ENCODE assay signal across 8 cellular contexts in the genomic region with DNA sequence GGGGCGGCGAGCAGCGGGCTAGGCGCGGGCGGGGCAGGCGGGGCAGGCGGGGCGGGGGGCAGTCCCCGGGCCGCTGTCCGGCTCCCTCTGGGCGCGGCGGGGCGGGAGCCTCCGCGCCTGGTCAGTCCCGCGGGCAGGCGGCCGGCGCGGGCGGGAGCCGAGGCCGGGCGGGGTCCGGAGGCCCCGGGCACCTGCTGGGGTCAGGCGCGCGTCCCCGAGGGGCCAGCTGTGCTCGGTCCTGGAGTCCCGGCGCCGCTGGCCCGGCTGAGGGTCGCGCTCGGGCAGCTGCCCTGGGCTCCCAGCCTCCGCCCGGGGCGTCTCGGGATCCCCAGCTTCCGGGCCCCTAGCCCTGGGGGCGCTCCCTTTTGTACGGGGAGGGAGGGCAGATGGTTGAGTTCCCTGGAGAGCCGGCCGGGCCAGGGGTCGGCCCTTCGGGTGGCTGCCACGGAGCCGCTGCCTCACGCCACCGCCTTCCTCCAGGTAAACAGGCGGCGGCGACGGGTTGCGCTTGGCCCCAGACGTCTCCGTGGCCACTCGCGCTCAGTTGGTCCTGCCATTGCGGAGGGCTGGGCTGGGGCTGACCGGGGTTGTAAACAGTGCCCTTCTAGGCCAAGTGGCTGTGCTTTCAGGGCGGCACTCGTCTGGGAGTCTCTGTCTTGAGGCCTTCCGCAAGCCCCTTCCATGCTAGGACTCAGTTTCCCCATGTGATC. TPM values are rescaled to one million over a fixed set of nuclear protein-coding genes. Genes with fewer than 3 reads are reported as not detected.
DNase-seq lines count a peak whose midpoint lies in the region; ATAC-seq, FAIRE-seq and TF ChIP-seq lines count a peak whose summit lies in the region.

No MANE protein-coding gene starts in this region.

- peak overlapping the region; percentile 71 to 85 for H3K9ac ChIP-seq in stomach smooth muscle (ENCODE audit: low read length in 2 of 2)

- peaks cover 1% of the 10 kb centered on the region for H3K36me3 ChIP-seq in bronchial epithelial cell (ENCODE audit: control insufficient read depth, insufficient read depth, low read length)
- H3K36me3 ChIP-seq in left lung: peaks cover 0 to 21% of the 10 kb centered on the region in 2 donors
- H3K36me3 ChIP-seq in stomach smooth muscle (ENCODE audit: control insufficient read depth in 2 of 2, insufficient read depth in 2 of 2, low read length in 2 of 2): peaks cover 2 to 12% of the 10 kb centered on the region in 2 donors

- H3K4me1 ChIP-seq in left lung (peaks cover 25 to 44% of the 10 kb centered on the region in 2 donors), stomach smooth muscle (ENCODE audit: control insufficient read depth, insufficient read depth, low read length) (peaks cover 18% of the 10 kb centered on the region)

- H3K9me3 ChIP-seq in left lung: no peaks in the 10 kb centered on the region
- no peaks in the 10 kb centered on the region for H3K9me3 ChIP-seq in stomach smooth muscle (ENCODE audit: control insufficient read depth in 2 of 2, low read length in 2 of 2)

- ATAC-seq in HG02938 (IDR thresholded peaks at IDR 0.05; ENCODE audit: unreplicated experiment) (peak; percentile 23), left lung (peak; percentile 58)

- H3K27me3 ChIP-seq in bronchial epithelial cell (ENCODE audit: control insufficient read depth, insufficient read depth, low read length) (no peaks in the 10 kb centered on the region), left lung (no peaks in the 10 kb centered on the region), stomach smooth muscle (ENCODE audit: control insufficient read depth in 1 of 2, insufficient read depth in 2 of 2, low read length in 2 of 2) (peaks cover 0 to 2% of the 10 kb centered on the region in 2 donors)

- intact Hi-C loops in left lung (cut with DNase I): no loop called here

- TF ChIP-seq CTCF in bronchial epithelial cell (IDR thresholded peaks at IDR 0.05; ENCODE audit: insufficient read depth, low read length, severe bottlenecking) (no peak), left lung (IDR thresholded peaks at IDR 0.05) (no peak)

- peak overlapping the region; percentile 84 to 93 for H3K27ac ChIP-seq in left lung
- H3K27ac ChIP-seq in stomach smooth muscle (ENCODE audit: low read length): no peak overlapping the region

- H3K4me3 ChIP-seq in bronchial epithelial cell (ENCODE audit: low read depth, low read length) (peak overlapping the region; percentile 69), left lung (peak overlapping the region; percentile 94), stomach smooth muscle (ENCODE audit: low read length in 2 of 2) (peak overlapping the region; percentile 75 to 88)

- FAIRE-seq in bronchial epithelial cell (lab: Jason Lieb, UNC): no peak

- peak; percentile 56 for DNase-seq in NCI-H748 (lab: John Stamatoyannopoulos, UW; ENCODE audit: unreplicated experiment)
- no peak for DNase-seq in NCI-H748 treated with DMSO at 0.1 percent for 48 hours (lab: John Stamatoyannopoulos, UW)
- DNase-seq in RPMI8226: peak; percentile 50
- DNase-seq in bronchial epithelial cell (ENCODE audit: low read depth): no peak
- DNase-seq in left lung: peak; percentile 56 to 87
- DNase-seq in superior temporal gyrus (ENCODE audit: extremely low spot score): no peak

RNA-seq across cellular contexts. Expression of gene ZBTB34, which starts 0.5 kb away (rescaled TPM):
- total RNA-seq in bronchial epithelial cell: 5.9 and 6.6 TPM in 2 replicates
- total RNA-seq in left lung: 10 to 100 TPM in 1 of 2 donors, 1 to 10 TPM in 1; 9.9 to 14.1 TPM

RNA-seq across cellular contexts. Expression of gene RALGPS1, which starts 53.7 kb away (rescaled TPM):
- total RNA-seq in bronchial epithelial cell (3.2 and 8.4 TPM in 2 replicates), left lung (10 to 100 TPM; 11.9 to 16.2 TPM)

RNA-seq across cellular contexts. Expression of gene ZBTB43, which starts 56.1 kb away (rescaled TPM):
- total RNA-seq in bronchial epithelial cell: 12.8 and 21.9 TPM in 2 replicates
- total RNA-seq in left lung: 10 to 100 TPM; 20.8 to 28.3 TPM

Comparison
In these comparisons a context has a peak if more than half of its experiments do, and no peak if none do; other contexts are left out.
1. DNase-seq: peak in NCI-H748 (single experiment), RPMI8226 (single experiment) and left lung (2 of 2); none in NCI-H748 treated with DMSO at 0.1 percent for 48 hours (single experiment), bronchial epithelial cell (single experiment) and superior temporal gyrus (single experiment).
2. Peak in every context shown above with its lines, with median percentiles within 50 percentile points of each other: H3K4me3 ChIP-seq.